In genomic region chr10:33215635-33216034, GRCh38 we compare ENCODE assay signal across 17 cellular contexts.
DNase-seq lines count a peak whose midpoint lies in the region; TF ChIP-seq lines count a peak whose summit lies in the region.
"Had no signal": no experiment of that assay in that cellular context is flagged by ENCODE, and none has a peak within 500 bp of the region (broad histone marks: within the 10 kb centered on the region; RNA-seq: fewer than 3 reads in every experiment).

No MANE protein-coding gene starts in this region.

- H4K20me1 ChIP-seq in neural progenitor cell (ENCODE audit: low read depth) = no peaks in the 10 kb centered on the region

- no peaks in the 10 kb centered on the region for H3K9me3 Mint-ChIP-seq in neural progenitor cell
- H3K9me3 Mint-ChIP-seq: activated CD8-positive, alpha-beta T cell treated with anti-CD3 and anti-CD28 coated beads for 36 hours had no signal

- H3K4me1 Mint-ChIP-seq in neural progenitor cell = peaks cover 4% of the 10 kb centered on the region

- no peak overlapping the region for H3K4me3 ChIP-seq in AG10803 (ENCODE audit: low read length)
- H3K4me3 ChIP-seq in fibroblast of pulmonary artery (replicated peaks; ENCODE audit: low read depth, low read length) = no peak overlapping the region
- no peak overlapping the region for H3K4me3 ChIP-seq in neural progenitor cell
- no peak overlapping the region for H3K4me3 ChIP-seq in HAP-1
- H3K4me3 ChIP-seq: MG63, sigmoid colon, vagina had no signal

- TF ChIP-seq CTCF in AG10803 (conservative IDR thresholded peaks at IDR 0.05; ENCODE audit: low read length) = no peak
- TF ChIP-seq CTCF in fibroblast of pulmonary artery (IDR thresholded peaks at IDR 0.05; ENCODE audit: low read length, missing control alignments) = no peak
- TF ChIP-seq CTCF in neural progenitor cell (IDR thresholded peaks at IDR 0.05) = no peak

- H3F3A ChIP-seq in neural progenitor cell (ENCODE audit: low read depth) = no peaks in the 10 kb centered on the region

- H3K4me2 ChIP-seq in neural progenitor cell = no peak overlapping the region

- H3K27me3 ChIP-seq in neural progenitor cell = no peaks in the 10 kb centered on the region
- no peaks in the 10 kb centered on the region for H3K27me3 ChIP-seq in HAP-1 (ENCODE audit: low read depth)
- H3K27me3 ChIP-seq: MG63, sigmoid colon, vagina had no signal

- H3K9me3 ChIP-seq in neural progenitor cell (ENCODE audit: low read depth) (no peaks in the 10 kb centered on the region), HAP-1 (no peaks in the 10 kb centered on the region)
- H3K9me3 ChIP-seq: MG63, sigmoid colon, vagina had no signal

- no peak overlapping the region for H3K27ac ChIP-seq in neural progenitor cell
- H3K27ac ChIP-seq: vagina, VCaP had no signal

- peaks cover 2% of the 10 kb centered on the region for H3K27me3 Mint-ChIP-seq in neural progenitor cell (ENCODE audit: insufficient read depth, low read depth)
- H3K27me3 Mint-ChIP-seq: activated CD8-positive, alpha-beta T cell treated with anti-CD3 and anti-CD28 coated beads for 36 hours; activated T-helper 17 cell treated with anti-CD3 and anti-CD28 coated beads, Interleukin-2, amount 50 U/mL, for 72 hours had no signal

- H3K4me3 Mint-ChIP-seq in neural progenitor cell = no peak overlapping the region
- H3K4me3 Mint-ChIP-seq: activated CD8-positive, alpha-beta T cell treated with anti-CD3 and anti-CD28 coated beads for 36 hours; activated T-helper 17 cell treated with anti-CD3 and anti-CD28 coated beads, Interleukin-2, amount 50 U/mL, for 72 hours had no signal

- no peaks in the 10 kb centered on the region for H3K4me1 ChIP-seq in neural progenitor cell
- peaks cover 16% of the 10 kb centered on the region for H3K4me1 ChIP-seq in HAP-1

- in situ Hi-C loops in HAP-1 (cut with MboI; ENCODE audit: low sequenced_read_pairs) = no loop called here

- H3K36me3 Mint-ChIP-seq in neural progenitor cell = peaks cover 28% of the 10 kb centered on the region

- peak overlapping the region; percentile 43 for H3K27ac Mint-ChIP-seq in neural progenitor cell
- H3K27ac Mint-ChIP-seq: activated CD8-positive, alpha-beta T cell treated with anti-CD3 and anti-CD28 coated beads for 36 hours; activated T-helper 17 cell treated with anti-CD3 and anti-CD28 coated beads, Interleukin-2, amount 50 U/mL, for 72 hours had no signal

- DNase-seq in AG10803 (ENCODE audit: low read depth) (peak; percentile 68), amniotic stem cell (lab: John Stamatoyannopoulos, UW) (peak; percentile 27), fibroblast of pulmonary artery (ENCODE audit: low read depth) (peak; percentile 57), neural progenitor cell (ENCODE audit: low spot score) (no peak), cortex of kidney (lab: John Stamatoyannopoulos, UW) (no peak), NCI-H345 treated with DMSO at 0.1 percent for 48 hours (lab: John Stamatoyannopoulos, UW; ENCODE audit: unreplicated experiment) (no peak), HAP-1 (ENCODE audit: low spot score in 2 of 2) (no peak), NCI-H2081 treated with DMSO at 0.1 percent for 48 hours (lab: John Stamatoyannopoulos, UW) (no peak)
- DNase-seq: activated CD8-positive, alpha-beta T cell treated with anti-CD3 and anti-CD28 coated beads for 36 hours; islet precursor cell; MG63; NCI-H2029; NCI-H526; sigmoid colon had no signal

- H3K36me3 ChIP-seq in neural progenitor cell = no peaks in the 10 kb centered on the region
- H3K36me3 ChIP-seq in HAP-1 (replicated peaks) = peaks cover 13% of the 10 kb centered on the region
- H3K36me3 ChIP-seq: MG63 had no signal

- H3K9ac ChIP-seq in neural progenitor cell = no peak overlapping the region

- no peak overlapping the region for H2AFZ ChIP-seq in neural progenitor cell (replicated peaks)

- no peaks in the 10 kb centered on the region for H3K79me2 ChIP-seq in neural progenitor cell (ENCODE audit: low read depth)

Comparison
In these comparisons a context has a peak if more than half of its experiments do, and no peak if none do; other contexts are left out.
1. DNase-seq: peak in AG10803 (single experiment), amniotic stem cell (single experiment) and fibroblast of pulmonary artery (single experiment); none in neural progenitor cell (single experiment), cortex of kidney (single experiment), NCI-H345 treated with DMSO at 0.1 percent for 48 hours (single experiment), HAP-1 (0 of 2) and NCI-H2081 treated with DMSO at 0.1 percent for 48 hours (single experiment).